Comparison of ENCODE assay signal across 1 cellular context in genomic region chr2:73828818-73829570, GRCh38.
TF ChIP-seq lines count a peak whose summit lies in the region.

STAMBP (plus strand) TSS chr2:73828961; CDS start chr2:73830857, 1,896 bp downstream.

TF ChIP-seq in HepG2, 621 proteins besides CTCF, POLR2A, EP300 and RAD21 (continued from another document and continues in another):
- TF ChIP-seq ETS1 (CRISPR knock-in tag; IDR thresholded peaks at IDR 0.05) (no peak), ATF1 (CRISPR knock-in tag; IDR thresholded peaks at IDR 0.05) (peak; percentile 94), MAX (IDR thresholded peaks at IDR 0.05) (peak; percentile 95), ZNF17 (CRISPR knock-in tag; IDR thresholded peaks at IDR 0.05) (no peak), SMAD3 (CRISPR knock-in tag; IDR thresholded peaks at IDR 0.05) (no peak), ZMAT5 (CRISPR knock-in tag; IDR thresholded peaks at IDR 0.05; ENCODE audit: borderline replicate concordance, low read depth) (no peak), SKI (IDR thresholded peaks at IDR 0.05; ENCODE audit: partially characterized antibody) (peak; percentile 21), POLR2G (IDR thresholded peaks at IDR 0.05; ENCODE audit: low read depth, low read length) (peak; percentile 94), TEF (CRISPR knock-in tag; IDR thresholded peaks at IDR 0.05) (no peak), KLF16 (CRISPR knock-in tag; IDR thresholded peaks at IDR 0.05) (peak in 1 of 2 experiments; percentile 34; a peak in 1 of 4 replicates), ZNF589 (CRISPR knock-in tag; conservative IDR thresholded peaks at IDR 0.05) (no peak), ZNF496 (CRISPR knock-in tag; IDR thresholded peaks at IDR 0.05; ENCODE audit: insufficient replicate concordance) (no peak), THRA (CRISPR knock-in tag; IDR thresholded peaks at IDR 0.05; ENCODE audit: borderline replicate concordance) (0 out of 2 replicates have a peak, but pooled peaks have one; percentile 23), ZBTB26 (CRISPR knock-in tag; IDR thresholded peaks at IDR 0.05; ENCODE audit: borderline replicate concordance) (peak; percentile 71; the same call in 1 of the 2 replicates), HNF1A (IDR thresholded peaks at IDR 0.05; ENCODE audit: low read depth) (no peak), HNF1A (CRISPR knock-in tag; IDR thresholded peaks at IDR 0.05; ENCODE audit: borderline replicate concordance) (0 out of 2 replicates have a peak, but pooled peaks have one; percentile 37), PTBP1 (IDR thresholded peaks at IDR 0.05; ENCODE audit: low read depth, low read length, poor library complexity, severe bottlenecking) (peak; percentile 93), ZNF597 (CRISPR knock-in tag; IDR thresholded peaks at IDR 0.05) (no peak), MIER3 (CRISPR knock-in tag; IDR thresholded peaks at IDR 0.05; ENCODE audit: borderline replicate concordance) (no peak), ZNF33B (CRISPR knock-in tag; IDR thresholded peaks at IDR 0.05) (no peak; the same call in 1 of the 2 replicates), ZNF687 (CRISPR knock-in tag; IDR thresholded peaks at IDR 0.05) (peak; percentile 95), ZNF558 (CRISPR knock-in tag; IDR thresholded peaks at IDR 0.05; ENCODE audit: borderline replicate concordance) (no peak), ONECUT2 (CRISPR knock-in tag; IDR thresholded peaks at IDR 0.05) (no peak), CSRNP1 (CRISPR knock-in tag; IDR thresholded peaks at IDR 0.05) (peak; percentile 81), TFAP4 (IDR thresholded peaks at IDR 0.05; ENCODE audit: borderline replicate concordance, low read depth) (peak; percentile 65; the same call in 1 of the 2 replicates), ZKSCAN1 (IDR thresholded peaks at IDR 0.05; ENCODE audit: low read length) (no peak), SMARCC2 (IDR thresholded peaks at IDR 0.05) (no peak), MTERF4 (CRISPR knock-in tag; IDR thresholded peaks at IDR 0.05) (peak; percentile 78; the same call in 1 of the 2 replicates), GPN1 (CRISPR knock-in tag; IDR thresholded peaks at IDR 0.05; ENCODE audit: borderline replicate concordance) (no peak), ZFP90 (CRISPR knock-in tag; IDR thresholded peaks at IDR 0.05; ENCODE audit: borderline replicate concordance) (peak; percentile 93), NCOA1 (CRISPR knock-in tag; IDR thresholded peaks at IDR 0.05) (peak; percentile 31; the same call in 1 of the 2 replicates), HINFP (CRISPR knock-in tag; IDR thresholded peaks at IDR 0.05; ENCODE audit: low read depth) (peak; percentile 42; the same call in 1 of the 2 replicates), PHF20 (CRISPR knock-in tag; IDR thresholded peaks at IDR 0.05) (peak; percentile 96), HNRNPUL1 (IDR thresholded peaks at IDR 0.05; ENCODE audit: low read depth, low read length) (no peak)
